ENCODE assay signal across 8 cellular contexts in the genomic region with DNA sequence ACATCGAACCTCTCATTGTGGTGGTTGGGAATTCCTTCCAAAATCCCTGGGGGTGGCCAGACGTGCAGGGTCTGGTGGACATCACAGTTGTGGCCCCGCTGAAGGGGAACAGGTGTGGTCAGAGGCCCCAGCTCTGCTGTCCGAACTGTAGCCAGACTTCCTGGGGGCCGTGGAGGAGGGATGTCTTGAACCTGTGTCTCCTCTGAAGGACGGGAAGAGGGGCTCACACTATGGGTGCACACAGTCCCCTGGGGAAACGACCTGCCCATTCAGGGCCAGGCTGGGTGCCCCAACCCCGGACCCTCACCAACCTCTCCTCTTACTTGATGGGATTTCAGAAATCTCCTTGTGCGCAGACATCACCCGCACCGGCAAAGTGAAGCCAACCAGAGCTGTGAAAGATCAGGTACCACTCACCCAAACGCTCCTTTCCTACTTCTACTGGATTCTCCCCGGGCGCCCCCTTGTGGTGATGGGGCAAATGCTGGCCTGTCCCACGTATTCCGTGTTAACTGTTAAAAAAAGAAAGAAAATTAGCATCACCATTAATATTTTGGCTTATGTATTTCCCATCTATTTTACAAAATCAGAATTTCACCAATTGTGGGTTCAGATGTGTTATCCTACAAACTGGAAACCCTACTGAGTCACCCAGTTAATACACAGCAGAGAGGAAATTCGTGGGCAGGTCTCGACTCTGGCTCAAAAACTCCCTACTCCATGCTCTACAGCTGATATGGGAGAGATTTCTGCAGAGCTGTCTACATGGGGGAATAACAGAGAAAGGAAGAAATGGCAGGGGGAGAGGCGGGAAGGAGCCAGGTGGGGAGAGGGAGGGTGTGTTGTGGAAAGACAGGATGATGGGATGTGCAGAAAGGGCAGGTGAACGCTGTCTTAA. TPM values are rescaled to one million over a fixed set of nuclear protein-coding genes. Genes with fewer than 3 reads are reported as not detected.
DNase-seq lines count a peak whose midpoint lies in the region; ATAC-seq and TF ChIP-seq lines count a peak whose summit lies in the region.

No MANE protein-coding gene starts in this region.

- no peak overlapping the region for H3K18ac ChIP-seq in H9 (ENCODE audit: insufficient read length, low read depth, low read length)

- H3K9ac ChIP-seq in H9 (ENCODE audit: extremely low read depth, insufficient read length, low read length): no peak overlapping the region

- no peaks in the 10 kb centered on the region for H3K4me1 ChIP-seq in H9 (ENCODE audit: insufficient read depth, low read length)

- peaks cover 28% of the 10 kb centered on the region for H3K27me3 Mint-ChIP-seq in H9 (ENCODE audit: low read depth)
- H3K27me3 Mint-ChIP-seq in natural killer cell treated with Interleukin-12 subunit alpha and Interleukin-12 subunit beta and Interleukin-15 and Interleukin-18, amount 100 ng/mL, for 72 hours: peaks cover 18 to 20% of the 10 kb centered on the region in 2 donors

- H3K27ac Mint-ChIP-seq in H9: no peak overlapping the region
- H3K27ac Mint-ChIP-seq in natural killer cell treated with Interleukin-12 subunit alpha and Interleukin-12 subunit beta and Interleukin-15 and Interleukin-18, amount 100 ng/mL, for 72 hours: no peak overlapping the region

- H4K91ac ChIP-seq in H9 (ENCODE audit: insufficient read length, low read depth, low read length): no peak overlapping the region

- H2AFZ ChIP-seq in H9 (ENCODE audit: low read length): no peak overlapping the region

- H3K79me2 ChIP-seq in H9 (ENCODE audit: insufficient read depth, low read length): no peaks in the 10 kb centered on the region

- H3K14ac ChIP-seq in H9 (ENCODE audit: insufficient read depth, low read length): no peak overlapping the region

- no peak overlapping the region for H3K4me2 ChIP-seq in H9 (ENCODE audit: insufficient read depth, insufficient read length, low read length)

- no peaks in the 10 kb centered on the region for H3K23me2 ChIP-seq in H9 (ENCODE audit: insufficient read length, low read depth, low read length, poor library complexity, severe bottlenecking)

- H3K9me3 ChIP-seq in H9 (ENCODE audit: control insufficient read depth, low read depth, low read length): no peaks in the 10 kb centered on the region

- H3K56ac ChIP-seq in H9 (ENCODE audit: insufficient read length, low read depth, low read length): no peak overlapping the region

- H3K23ac ChIP-seq in H9 (ENCODE audit: insufficient read length, low read depth, low read length): no peak overlapping the region

- no peak overlapping the region for H4K5ac ChIP-seq in H9 (ENCODE audit: insufficient read length, low read depth, low read length)

- H3K36me3 Mint-ChIP-seq in H9 (ENCODE audit: insufficient read depth in 1 of 3, low read depth in 3 of 3): no peaks in the 10 kb centered on the region; a peak in 1 of 7 replicates
- no peaks in the 10 kb centered on the region for H3K36me3 Mint-ChIP-seq in natural killer cell treated with Interleukin-12 subunit alpha and Interleukin-12 subunit beta and Interleukin-15 and Interleukin-18, amount 100 ng/mL, for 72 hours

- no peak overlapping the region for H2AK5ac ChIP-seq in H9 (ENCODE audit: insufficient read length, low read length)

- no peak overlapping the region for H3K4me3 Mint-ChIP-seq in H9
- no peak overlapping the region for H3K4me3 Mint-ChIP-seq in natural killer cell treated with Interleukin-12 subunit alpha and Interleukin-12 subunit beta and Interleukin-15 and Interleukin-18, amount 100 ng/mL, for 72 hours

- no CpG with 5 or more reads among the region's 20 CpGs for WGBS in H9 (ENCODE audit: extremely low coverage, insufficient read length, low lambda C conversion rate)

- no peaks in the 10 kb centered on the region for H4K20me1 ChIP-seq in H9 (ENCODE audit: control insufficient read depth, insufficient read depth, insufficient read length)

- peaks cover 0 to 3% of the 10 kb centered on the region in 2 experiments; a peak in 1 of 5 replicates for H3K9me3 Mint-ChIP-seq in H9
- no peaks in the 10 kb centered on the region for H3K9me3 Mint-ChIP-seq in natural killer cell treated with Interleukin-12 subunit alpha and Interleukin-12 subunit beta and Interleukin-15 and Interleukin-18, amount 100 ng/mL, for 72 hours

- H3K4me1 Mint-ChIP-seq in H9: peaks cover 0 to 2% of the 10 kb centered on the region in 2 experiments; a peak in 1 of 4 replicates
- peaks cover 5 to 6% of the 10 kb centered on the region in 2 donors for H3K4me1 Mint-ChIP-seq in natural killer cell treated with Interleukin-12 subunit alpha and Interleukin-12 subunit beta and Interleukin-15 and Interleukin-18, amount 100 ng/mL, for 72 hours (ENCODE audit: low read depth in 2 of 2)

- H4K8ac ChIP-seq in H9 (replicated peaks; ENCODE audit: insufficient read length, low read depth, low read length): no peak overlapping the region

- H3K27me3 ChIP-seq in H9 (ENCODE audit: insufficient read depth, low read length): no peaks in the 10 kb centered on the region

- H2BK5ac ChIP-seq in H9 (ENCODE audit: insufficient read length, low read length): no peak overlapping the region

- DNase-seq in Ammon's horn (ENCODE audit: low spot score) (peak; percentile 14), H9 (peak; percentile 80), NCI-H748 treated with DMSO at 0.1 percent for 48 hours (lab: John Stamatoyannopoulos, UW) (peak; percentile 3)
- DNase-seq in activated CD8-positive, alpha-beta memory T cell treated with anti-CD3 and anti-CD28 coated beads, Interleukin-2, amount 50 U/mL, for 1 hour (ENCODE audit: extremely low read depth): peak; percentile 18
- DNase-seq in natural killer cell treated with Interleukin-12 subunit alpha and Interleukin-12 subunit beta and Interleukin-15 and Interleukin-18, amount 100 ng/mL, for 72 hours (ENCODE audit: low spot score): no peak
- peak; percentile 25 for DNase-seq in stimulated activated naive CD4-positive, alpha-beta T cell treated with Interleukin-2 at 50 U/mL for 16 hours (lab: John Stamatoyannopoulos, UW)

- no peak overlapping the region for H2BK15ac ChIP-seq in H9 (ENCODE audit: low read depth, low read length)

- no peak overlapping the region for H3T11ph ChIP-seq in H9 (ENCODE audit: low read length)

- peak; percentile 74 for ATAC-seq in esophagus mucosa
- peak; percentile 49 to 53 for ATAC-seq in natural killer cell treated with Interleukin-12 subunit alpha and Interleukin-12 subunit beta and Interleukin-15 and Interleukin-18, amount 100 ng/mL, for 72 hours
- ATAC-seq in HG02840 (IDR thresholded peaks at IDR 0.05; ENCODE audit: low FRiP score, unreplicated experiment): no peak

- no peak overlapping the region for H2BK12ac ChIP-seq in H9 (ENCODE audit: insufficient read length, low read depth, low read length)

- H3K27ac ChIP-seq in H9 (ENCODE audit: insufficient read length, low read depth, low read length): no peak overlapping the region

- no peaks in the 10 kb centered on the region for H3K79me1 ChIP-seq in H9 (ENCODE audit: insufficient read depth, low read depth, low read length, poor library complexity, severe bottlenecking)

- no peak overlapping the region for H2BK20ac ChIP-seq in H9 (ENCODE audit: low read depth, low read length, poor library complexity, severe bottlenecking)

- H3K4ac ChIP-seq in H9 (ENCODE audit: low read depth, low read length): no peak overlapping the region

- H2BK120ac ChIP-seq in H9 (ENCODE audit: low read depth, low read length, poor library complexity, severe bottlenecking): no peak overlapping the region

- TF ChIP-seq CTCF in H9 (conservative IDR thresholded peaks at IDR 0.05): peak; percentile 96

RNA-seq across cellular contexts. Expression of a gene that starts 28.1 kb away (rescaled TPM):
- total RNA-seq in H9 (2021) (0.13 and 0.18 TPM in 2 replicates), esophagus mucosa (not detected)
- total RNA-seq in natural killer cell treated with Interleukin-12 subunit alpha and Interleukin-12 subunit beta and Interleukin-15 and Interleukin-18, amount 100 ng/mL, for 72 hours: under 1 TPM; 0.33 to 0.86 TPM

RNA-seq across cellular contexts. Expression of a gene that starts 35.9 kb away (rescaled TPM):
- total RNA-seq in H9 (2021): not detected in 2 replicates
- not detected for total RNA-seq in esophagus mucosa
- not detected for total RNA-seq in natural killer cell treated with Interleukin-12 subunit alpha and Interleukin-12 subunit beta and Interleukin-15 and Interleukin-18, amount 100 ng/mL, for 72 hours
